1 cellular context compared by ENCODE assay signal in the genomic region with DNA sequence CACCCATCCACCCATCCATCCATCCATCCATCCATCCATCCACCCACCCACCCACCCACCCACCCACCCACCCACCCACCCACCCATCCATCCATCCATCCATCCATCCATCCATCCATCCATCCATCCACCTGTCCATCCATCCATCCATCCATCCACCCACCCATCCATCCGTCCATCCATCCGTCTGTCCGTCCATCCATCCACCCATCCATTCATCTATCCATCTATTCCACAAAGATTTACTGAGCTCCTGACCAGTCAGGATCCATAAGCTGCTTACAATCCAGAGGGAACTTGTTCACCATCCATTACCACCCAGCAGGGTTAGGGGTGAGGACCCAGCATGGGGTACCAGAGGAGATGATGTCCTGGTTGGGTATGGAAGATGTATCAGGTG.
A peak's percentile ranks its signal among the peaks of the same experiment; 100 is the strongest.
TF ChIP-seq lines count a peak whose summit lies in the region.

No MANE protein-coding gene starts in this region.

TF ChIP-seq in HEK293, 187 proteins besides CTCF, POLR2A, EP300 and RAD21:
- peak; percentile 91 for TF ChIP-seq ZNF366 (tag by site-specific recombination; conservative IDR thresholded peaks at IDR 0.05)
TF ChIP-seq in HEK293: peak in this region for 1; not testable (repeated sequence) for 186.
